1 cellular context compared by ENCODE assay signal in genomic region chr3:14959358-14959943, GRCh38.
TF ChIP-seq lines count a peak whose summit lies in the region.

No MANE protein-coding gene starts in this region.

TF ChIP-seq in GM12878, 131 proteins besides CTCF, POLR2A, EP300 and RAD21 (continued from another document):
- TF ChIP-seq, protein P1, sequence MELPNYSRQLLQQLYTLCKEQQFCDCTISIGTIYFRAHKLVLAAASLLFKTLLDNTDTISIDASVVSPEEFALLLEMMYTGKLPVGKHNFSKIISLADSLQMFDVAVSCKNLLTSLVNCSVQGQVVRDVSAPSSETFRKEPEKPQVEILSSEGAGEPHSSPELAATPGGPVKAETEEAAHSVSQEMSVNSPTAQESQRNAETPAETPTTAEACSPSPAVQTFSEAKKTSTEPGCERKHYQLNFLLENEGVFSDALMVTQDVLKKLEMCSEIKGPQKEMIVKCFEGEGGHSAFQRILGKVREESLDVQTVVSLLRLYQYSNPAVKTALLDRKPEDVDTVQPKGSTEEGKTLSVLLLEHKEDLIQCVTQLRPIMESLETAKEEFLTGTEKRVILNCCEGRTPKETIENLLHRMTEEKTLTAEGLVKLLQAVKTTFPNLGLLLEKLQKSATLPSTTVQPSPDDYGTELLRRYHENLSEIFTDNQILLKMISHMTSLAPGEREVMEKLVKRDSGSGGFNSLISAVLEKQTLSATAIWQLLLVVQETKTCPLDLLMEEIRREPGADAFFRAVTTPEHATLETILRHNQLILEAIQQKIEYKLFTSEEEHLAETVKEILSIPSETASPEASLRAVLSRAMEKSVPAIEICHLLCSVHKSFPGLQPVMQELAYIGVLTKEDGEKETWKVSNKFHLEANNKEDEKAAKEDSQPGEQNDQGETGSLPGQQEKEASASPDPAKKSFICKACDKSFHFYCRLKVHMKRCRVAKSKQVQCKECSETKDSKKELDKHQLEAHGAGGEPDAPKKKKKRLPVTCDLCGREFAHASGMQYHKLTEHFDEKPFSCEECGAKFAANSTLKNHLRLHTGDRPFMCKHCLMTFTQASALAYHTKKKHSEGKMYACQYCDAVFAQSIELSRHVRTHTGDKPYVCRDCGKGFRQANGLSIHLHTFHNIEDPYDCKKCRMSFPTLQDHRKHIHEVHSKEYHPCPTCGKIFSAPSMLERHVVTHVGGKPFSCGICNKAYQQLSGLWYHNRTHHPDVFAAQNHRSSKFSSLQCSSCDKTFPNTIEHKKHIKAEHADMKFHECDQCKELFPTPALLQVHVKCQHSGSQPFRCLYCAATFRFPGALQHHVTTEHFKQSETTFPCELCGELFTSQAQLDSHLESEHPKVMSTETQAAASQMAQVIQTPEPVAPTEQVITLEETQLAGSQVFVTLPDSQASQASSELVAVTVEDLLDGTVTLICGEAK (IDR thresholded peaks at IDR 0.05; ENCODE audit: borderline replicate concordance): peak; percentile 82; the same call in 1 of the 2 replicates
